In genomic region chr4:39729557-39729956, GRCh38 we compare ENCODE assay signal across 12 cellular contexts. TPM values are rescaled to one million over a fixed set of nuclear protein-coding genes. Genes with fewer than 3 reads are reported as not detected.
DNase-seq lines count a peak whose midpoint lies in the region; TF ChIP-seq lines count a peak whose summit lies in the region.
"Had no signal": no experiment of that assay in that cellular context is flagged by ENCODE, and none has a peak within 500 bp of the region (broad histone marks: within the 10 kb centered on the region; RNA-seq: fewer than 3 reads in every experiment).

No MANE protein-coding gene starts in this region.

- H3K4me3 Mint-ChIP-seq in activated T-cell treated with anti-CD3 and anti-CD28 coated beads, Interleukin-2, amount 50 U/mL, for 24 hours = no peak overlapping the region
- no peak overlapping the region for H3K4me3 Mint-ChIP-seq in osteocyte (ENCODE audit: unreplicated experiment)
- H3K4me3 Mint-ChIP-seq: activated T-cell treated with anti-CD3 and anti-CD28 coated beads, Interleukin-2, amount 50 U/mL, for 4 hours had no signal

- peaks cover 24% of the 10 kb centered on the region for H3K36me3 ChIP-seq in SK-N-MC (ENCODE audit: insufficient read depth, low read length)
- H3K36me3 ChIP-seq: thoracic aorta had no signal

- peaks cover 50% of the 10 kb centered on the region for H3K36me3 Mint-ChIP-seq in activated T-cell treated with anti-CD3 and anti-CD28 coated beads, Interleukin-2, amount 50 U/mL, for 24 hours (ENCODE audit: low read depth)
- peaks cover 5% of the 10 kb centered on the region for H3K36me3 Mint-ChIP-seq in osteocyte (ENCODE audit: unreplicated experiment)

- H3K4me1 Mint-ChIP-seq in activated T-cell treated with anti-CD3 and anti-CD28 coated beads, Interleukin-2, amount 50 U/mL, for 24 hours (ENCODE audit: low read depth) = peaks cover 56% of the 10 kb centered on the region
- peaks cover 45% of the 10 kb centered on the region for H3K4me1 Mint-ChIP-seq in osteocyte (ENCODE audit: unreplicated experiment)

- DNase-seq in activated T-cell treated with anti-CD3 and anti-CD28 coated beads, Interleukin-2, amount 50 U/mL, for 24 hours = no peak
- DNase-seq in activated T-cell treated with anti-CD3 and anti-CD28 coated beads for 4 hours (no peak), SK-N-MC (ENCODE audit: low read depth, low spot score) (no peak), epithelial cell of esophagus (ENCODE audit: low read depth) (peak; percentile 77), osteocyte (ENCODE audit: extremely low spot score, unreplicated experiment) (no peak), amygdala (lab: John Stamatoyannopoulos, UW) (no peak), cardiac septum (ENCODE audit: low spot score) (no peak)
- no peak for DNase-seq in activated CD8-positive, alpha-beta memory T cell treated with anti-CD3 and anti-CD28 coated beads, Interleukin-2, amount 50 U/mL, for 4 hours
- DNase-seq: activated T-cell treated with anti-CD3 and anti-CD28 coated beads, Interleukin-2, amount 50 U/mL, for 4 hours; mesendoderm; RPMI8226 had no signal

- no peak overlapping the region for H3K9ac ChIP-seq in SK-N-MC (ENCODE audit: insufficient read length)

- H3K27ac Mint-ChIP-seq in activated T-cell treated with anti-CD3 and anti-CD28 coated beads, Interleukin-2, amount 50 U/mL, for 24 hours = peak overlapping the region; percentile 51
- H3K27ac Mint-ChIP-seq in osteocyte (ENCODE audit: unreplicated experiment) = peak overlapping the region; percentile 60

- H3K9me3 ChIP-seq in SK-N-MC (ENCODE audit: low read depth, low read length) = no peaks in the 10 kb centered on the region
- H3K9me3 ChIP-seq: thoracic aorta had no signal

- TF ChIP-seq CTCF in epithelial cell of esophagus (IDR thresholded peaks at IDR 0.05; ENCODE audit: insufficient read depth, low read depth, low read length, missing control alignments) (no peak), osteocyte (IDR thresholded peaks at IDR 0.05) (no peak)

- H3K4me3 ChIP-seq in SK-N-MC (no peak overlapping the region), epithelial cell of esophagus (ENCODE audit: low read length) (no peak overlapping the region)
- H3K4me3 ChIP-seq: thoracic aorta had no signal

- no peaks in the 10 kb centered on the region for H3K27me3 Mint-ChIP-seq in activated T-cell treated with anti-CD3 and anti-CD28 coated beads, Interleukin-2, amount 50 U/mL, for 24 hours
- no peaks in the 10 kb centered on the region for H3K27me3 Mint-ChIP-seq in osteocyte (ENCODE audit: unreplicated experiment)

- intact Hi-C loops in cardiac septum (cut with DNase I) = no loop called here

- H3K9me3 Mint-ChIP-seq in activated T-cell treated with anti-CD3 and anti-CD28 coated beads, Interleukin-2, amount 50 U/mL, for 24 hours = no peaks in the 10 kb centered on the region
- no peaks in the 10 kb centered on the region for H3K9me3 Mint-ChIP-seq in osteocyte (ENCODE audit: unreplicated experiment)
- H3K9me3 Mint-ChIP-seq: activated T-cell treated with anti-CD3 and anti-CD28 coated beads, Interleukin-2, amount 50 U/mL, for 4 hours had no signal

- H3K27ac ChIP-seq in SK-N-MC = peak overlapping the region; percentile 3; the same call in 1 of the 2 replicates

RNA-seq across cellular contexts. Expression of gene UBE2K, which starts 31.6 kb away (rescaled TPM):
- total RNA-seq in osteocyte = 70.3 and 77.3 TPM in 2 replicates
- total RNA-seq in cardiac septum = 57.0 TPM
